ENCODE assay signal across 27 cellular contexts in the genomic region with DNA sequence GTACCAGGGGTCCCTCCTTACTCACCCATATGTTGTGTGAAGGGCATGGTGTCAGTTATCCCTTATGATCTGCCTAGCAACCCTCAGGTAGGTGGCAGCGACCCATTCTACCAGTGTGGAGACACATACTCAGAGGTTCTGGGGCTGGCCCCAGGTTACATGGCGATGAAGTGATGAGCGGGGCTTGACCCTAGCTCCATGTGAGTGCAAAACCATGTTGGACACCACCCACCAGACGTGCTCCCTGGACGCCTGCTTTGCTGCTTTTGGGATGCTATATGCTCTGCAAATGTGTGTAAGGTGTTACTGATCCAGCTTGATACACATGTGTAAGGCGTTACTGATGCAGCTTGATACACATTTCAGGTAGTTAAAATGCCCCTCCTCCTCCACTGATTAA.
"Had no signal": no experiment of that assay in that cellular context is flagged by ENCODE, and none has a peak within 500 bp of the region (broad histone marks: within the 10 kb centered on the region; RNA-seq: fewer than 3 reads in every experiment).

No MANE protein-coding gene starts in this region.

- H3K9me3 Mint-ChIP-seq: mesothelial cell of epicardium; naive B cell; natural killer cell; nephron progenitor cell; neural progenitor cell; stimulated activated memory B cell treated with anti-CD40 and anti-IgM and Interleukin-4, amounts not matched to agents 10 μg/mL and 1 μg/mL and 100 μg/mL, for 72 hours; stimulated activated naive CD8-positive, alpha-beta T cell treated with anti-CD3 and anti-CD28 coated beads, Interleukin-15, amount 100 ng/mL, for 72 hours had no signal

- H3K4me2 ChIP-seq: neural progenitor cell, smooth muscle cell had no signal

- H3K27ac Mint-ChIP-seq: mesothelial cell of epicardium; natural killer cell; nephron progenitor cell; neural progenitor cell; stimulated activated memory B cell treated with anti-CD40 and anti-IgM and Interleukin-4, amounts not matched to agents 10 μg/mL and 1 μg/mL and 100 μg/mL, for 72 hours; stimulated activated naive CD8-positive, alpha-beta T cell treated with anti-CD3 and anti-CD28 coated beads, Interleukin-15, amount 100 ng/mL, for 72 hours had no signal

- DNase-seq: islet precursor cell; left ventricle myocardium inferior; mesendoderm; naive B cell; natural killer cell; nephron progenitor cell; pancreas; posterior cingulate gyrus; retina; right lobe of liver; stimulated activated CD4-positive, alpha-beta T cell treated with anti-CD3 and anti-CD28 coated beads, Interleukin-1b, Interleukin-23, amount 100 ng/mL, for 48 hours; stimulated activated CD4-positive, alpha-beta T cell treated with anti-CD3 and anti-CD28 coated beads, Interleukin-2, amount 100 ng/mL, for 48 hours; stimulated activated CD4-positive, alpha-beta T cell treated with anti-CD3 and anti-CD28 coated beads, Interleukin-4, amount 100 ng/mL, for 4 hours; stimulated activated CD8-positive, alpha-beta memory T cell treated with anti-CD3 and anti-CD28 coated beads, Interleukin-4, amount 100 ng/mL, for 48 hours; stimulated activated naive CD4-positive, alpha-beta T cell treated with Interleukin-2 at 50 U/mL for 16 hours; stimulated activated naive CD8-positive, alpha-beta T cell treated with anti-CD3 and anti-CD28 coated beads, Interleukin-15, amount 100 ng/mL, for 72 hours; substantia nigra; transverse colon; upper lobe of left lung had no signal

- H3K4me3 Mint-ChIP-seq: mesothelial cell of epicardium; naive B cell; natural killer cell; nephron progenitor cell; neural progenitor cell; stimulated activated memory B cell treated with anti-CD40 and anti-IgM and Interleukin-4, amounts not matched to agents 10 μg/mL and 1 μg/mL and 100 μg/mL, for 72 hours; stimulated activated naive CD8-positive, alpha-beta T cell treated with anti-CD3 and anti-CD28 coated beads, Interleukin-15, amount 100 ng/mL, for 72 hours had no signal

- H3K27me3 ChIP-seq: neural progenitor cell, pancreas, right lobe of liver, thyroid gland, transverse colon, upper lobe of left lung, vagina had no signal

- ATAC-seq: natural killer cell; pancreas; right lobe of liver; stimulated activated memory B cell treated with anti-CD40 and anti-IgM and Interleukin-4, amounts not matched to agents 10 μg/mL and 1 μg/mL and 100 μg/mL, for 72 hours; stimulated activated naive CD8-positive, alpha-beta T cell treated with anti-CD3 and anti-CD28 coated beads, Interleukin-15, amount 100 ng/mL, for 72 hours had no signal

- H3K9ac ChIP-seq: neural progenitor cell had no signal

- H3K4me3 ChIP-seq: left ventricle myocardium inferior, lung, neural progenitor cell, pancreas, prostate gland, right lobe of liver, smooth muscle cell, thyroid gland, transverse colon, upper lobe of left lung, vagina had no signal

- H3K4me1 Mint-ChIP-seq: mesothelial cell of epicardium; natural killer cell; stimulated activated memory B cell treated with anti-CD40 and anti-IgM and Interleukin-4, amounts not matched to agents 10 μg/mL and 1 μg/mL and 100 μg/mL, for 72 hours had no signal

- H3K4me1 ChIP-seq: left ventricle myocardium inferior, pancreas, prostate gland, right lobe of liver, transverse colon, vagina had no signal

- H3K9me3 ChIP-seq: left ventricle myocardium inferior, pancreas, prostate gland, right lobe of liver, thyroid gland, transverse colon, upper lobe of left lung, vagina had no signal

- H2AFZ ChIP-seq: neural progenitor cell had no signal

- H3K27ac ChIP-seq: left ventricle myocardium inferior, neural progenitor cell, pancreas, prostate gland, right lobe of liver, transverse colon, upper lobe of left lung, vagina had no signal

- H3K27me3 Mint-ChIP-seq: naive B cell; stimulated activated memory B cell treated with anti-CD40 and anti-IgM and Interleukin-4, amounts not matched to agents 10 μg/mL and 1 μg/mL and 100 μg/mL, for 72 hours; stimulated activated naive CD8-positive, alpha-beta T cell treated with anti-CD3 and anti-CD28 coated beads, Interleukin-15, amount 100 ng/mL, for 72 hours had no signal

- FAIRE-seq: pancreas had no signal
